ENCODE assay signal across 1 cellular context in the genomic region with DNA sequence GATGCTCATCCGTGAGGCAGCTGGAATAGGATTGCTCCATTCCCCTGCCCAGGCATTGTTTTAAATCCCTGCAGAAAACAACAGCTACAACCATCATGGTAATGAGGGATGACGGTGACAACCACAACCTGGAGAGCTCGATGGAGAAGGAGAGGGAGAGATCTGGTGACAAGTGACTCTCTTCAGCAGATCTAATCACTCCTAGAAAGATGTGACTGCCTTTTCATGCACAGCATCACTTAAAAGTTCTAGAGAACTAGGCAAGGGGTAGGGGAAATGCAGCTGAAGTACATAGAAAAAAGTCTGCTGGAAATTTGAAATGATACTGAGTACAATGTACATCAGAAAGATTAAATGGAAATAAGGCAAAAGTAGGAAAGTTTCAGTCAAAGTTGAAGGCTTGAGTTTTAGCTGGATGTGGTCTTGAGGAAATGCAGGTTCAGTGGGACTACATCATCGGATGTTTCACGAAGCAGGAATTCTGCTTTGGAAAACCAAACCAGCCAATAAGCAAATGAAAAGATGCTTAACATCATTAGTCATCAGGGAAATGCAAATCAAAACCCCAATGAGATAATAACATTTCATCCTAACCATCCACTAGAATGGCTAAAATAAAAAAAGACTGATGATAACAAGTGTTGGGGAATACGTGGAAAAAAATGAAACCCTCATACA.
TF ChIP-seq lines count a peak whose summit lies in the region.

No MANE protein-coding gene starts in this region.

TF ChIP-seq in IMR-90, 13 proteins besides CTCF, POLR2A, EP300 and RAD21:
- no peak for TF ChIP-seq BHLHE40 (IDR thresholded peaks at IDR 0.05; ENCODE audit: low read depth, low read length)
- TF ChIP-seq, protein P1, sequence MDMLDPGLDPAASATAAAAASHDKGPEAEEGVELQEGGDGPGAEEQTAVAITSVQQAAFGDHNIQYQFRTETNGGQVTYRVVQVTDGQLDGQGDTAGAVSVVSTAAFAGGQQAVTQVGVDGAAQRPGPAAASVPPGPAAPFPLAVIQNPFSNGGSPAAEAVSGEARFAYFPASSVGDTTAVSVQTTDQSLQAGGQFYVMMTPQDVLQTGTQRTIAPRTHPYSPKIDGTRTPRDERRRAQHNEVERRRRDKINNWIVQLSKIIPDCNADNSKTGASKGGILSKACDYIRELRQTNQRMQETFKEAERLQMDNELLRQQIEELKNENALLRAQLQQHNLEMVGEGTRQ (IDR thresholded peaks at IDR 0.05; ENCODE audit: low read depth, low read length), result no peak
- no peak for TF ChIP-seq NFE2L2 (IDR thresholded peaks at IDR 0.05; ENCODE audit: low read depth, low read length)
- no peak for TF ChIP-seq MAZ (IDR thresholded peaks at IDR 0.05; ENCODE audit: borderline replicate concordance, low read depth, low read length)
- no peak for TF ChIP-seq FOS (IDR thresholded peaks at IDR 0.05; ENCODE audit: low read depth, low read length)
- TF ChIP-seq MAFK (IDR thresholded peaks at IDR 0.05; ENCODE audit: low read depth, low read length), result no peak
- TF ChIP-seq ELK1 (IDR thresholded peaks at IDR 0.05; ENCODE audit: borderline replicate concordance, low read depth, low read length), result no peak
- no peak for TF ChIP-seq CEBPB (IDR thresholded peaks at IDR 0.05; ENCODE audit: low read depth, low read length)
- no peak for TF ChIP-seq SMC3 (IDR thresholded peaks at IDR 0.05; ENCODE audit: low read depth, low read length)
- TF ChIP-seq RFX5 (IDR thresholded peaks at IDR 0.05; ENCODE audit: low read depth, low read length), result no peak
- no peak for TF ChIP-seq RCOR1 (IDR thresholded peaks at IDR 0.05; ENCODE audit: insufficient replicate concordance, low read length)
- TF ChIP-seq MXI1 (IDR thresholded peaks at IDR 0.05; ENCODE audit: borderline replicate concordance, low read depth, low read length), result no peak
- no peak for TF ChIP-seq CHD1 (IDR thresholded peaks at IDR 0.05; ENCODE audit: low read depth, low read length)
